Comparison of ENCODE assay signal across 18 cellular contexts in the genomic region with DNA sequence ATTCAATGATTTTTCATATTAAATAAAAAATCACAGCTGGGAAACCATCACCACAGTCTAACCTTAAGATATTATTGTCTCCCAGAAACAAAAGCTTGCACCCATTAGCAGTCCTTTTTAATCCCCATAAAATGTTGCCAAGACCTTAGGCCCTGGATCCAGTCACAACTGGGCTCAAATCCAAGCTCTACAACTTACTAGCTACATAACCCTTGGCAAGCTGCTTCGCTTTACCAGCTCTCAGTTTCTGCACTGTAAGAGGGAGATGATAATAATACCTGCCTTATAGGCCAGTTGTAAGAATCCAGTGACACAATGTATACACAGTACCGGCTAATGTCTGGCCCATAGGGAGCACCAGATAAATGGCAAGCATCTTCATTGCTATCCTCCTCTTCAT.
A peak's percentile ranks its signal among the peaks of the same experiment; 100 is the strongest.
DNase-seq lines count a peak whose midpoint lies in the region; TF ChIP-seq lines count a peak whose summit lies in the region.
"Had no signal": no experiment of that assay in that cellular context is flagged by ENCODE, and none has a peak within 500 bp of the region (broad histone marks: within the 10 kb centered on the region; RNA-seq: fewer than 3 reads in every experiment).

No MANE protein-coding gene starts in this region.

- no peaks in the 10 kb centered on the region for H3K9me3 ChIP-seq in GM23248 (ENCODE audit: low read depth)
- H3K9me3 ChIP-seq in sigmoid colon, result no peaks in the 10 kb centered on the region
- H3K9me3 ChIP-seq: BE2C, gastrocnemius medialis, left lung, uterus had no signal

- in situ Hi-C loops in GM23248 (cut with MboI), result no loop called here

- H3K4me1 ChIP-seq in GM23248 (ENCODE audit: insufficient read depth) (peaks cover 23% of the 10 kb centered on the region), sigmoid colon (peaks cover 0 to 9% (median 0%) of the 10 kb centered on the region in 4 donors)
- H3K4me1 ChIP-seq: BE2C, left lung, uterus had no signal

- H3K36me3 ChIP-seq in GM23248 (ENCODE audit: low read depth), result no peaks in the 10 kb centered on the region
- no peaks in the 10 kb centered on the region for H3K36me3 ChIP-seq in sigmoid colon
- H3K36me3 ChIP-seq: BE2C, gastrocnemius medialis, left lung, uterus had no signal

- H3K27me3 ChIP-seq in GM23248 (replicated peaks; ENCODE audit: insufficient read depth) (no peaks in the 10 kb centered on the region), sigmoid colon (no peaks in the 10 kb centered on the region)
- H3K27me3 ChIP-seq: BE2C, gastrocnemius medialis, left lung, uterus had no signal

- no peak overlapping the region for H3K27ac Mint-ChIP-seq in HFFc6
- H3K27ac Mint-ChIP-seq: activated CD4-positive, alpha-beta T cell treated with anti-CD3 and anti-CD28 coated beads, Interleukin-2, amount 10 ng/mL, durations not matched to agents 7 days and 5 days; activated naive CD4-positive, alpha-beta T cell treated with anti-CD3 and anti-CD28 coated beads for 36 hours had no signal

- H2AFZ ChIP-seq in GM23248, result no peak overlapping the region

- H3K4me3 ChIP-seq in GM23248 (no peak overlapping the region), sigmoid colon (no peak overlapping the region), coronary artery (no peak overlapping the region)
- H3K4me3 ChIP-seq: gastrocnemius medialis, left lung, uterus had no signal

- H3K9ac ChIP-seq in GM23248, result no peak overlapping the region

- H4K20me1 ChIP-seq in GM23248 (ENCODE audit: insufficient read depth), result no peaks in the 10 kb centered on the region

- peaks cover 15% of the 10 kb centered on the region for H3F3A ChIP-seq in GM23248 (ENCODE audit: insufficient read depth)

- no peaks in the 10 kb centered on the region for H3K4me1 Mint-ChIP-seq in HFFc6 (ENCODE audit: low read depth)
- H3K4me1 Mint-ChIP-seq: activated CD4-positive, alpha-beta T cell treated with anti-CD3 and anti-CD28 coated beads, Interleukin-2, amount 10 ng/mL, durations not matched to agents 7 days and 5 days had no signal

- no peaks in the 10 kb centered on the region; the same call in 1 of the 2 replicates for H3K27me3 Mint-ChIP-seq in HFFc6 (ENCODE audit: insufficient read depth)
- H3K27me3 Mint-ChIP-seq: activated CD4-positive, alpha-beta T cell treated with anti-CD3 and anti-CD28 coated beads, Interleukin-2, amount 10 ng/mL, durations not matched to agents 7 days and 5 days had no signal

- no peak for TF ChIP-seq EP300 in sigmoid colon (IDR thresholded peaks at IDR 0.05)

- intact Hi-C loops in sigmoid colon (cut with DNase I), result no loop called here

- H3K4me3 Mint-ChIP-seq in HFFc6, result no peak overlapping the region
- H3K4me3 Mint-ChIP-seq: activated CD4-positive, alpha-beta T cell treated with anti-CD3 and anti-CD28 coated beads, Interleukin-2, amount 10 ng/mL, durations not matched to agents 7 days and 5 days; activated naive CD4-positive, alpha-beta T cell treated with anti-CD3 and anti-CD28 coated beads for 36 hours had no signal

- DNase-seq in GM23248 (peak; percentile 79), NCI-H2196 (lab: John Stamatoyannopoulos, UW; ENCODE audit: unreplicated experiment) (peak; percentile 34), fibroblast of gingiva (ENCODE audit: low read depth) (peak; percentile 61), sigmoid colon (peak; percentile 65), coronary artery (ENCODE audit: low spot score) (no peak), HFFc6 (no peak)
- DNase-seq in stimulated activated CD4-positive, alpha-beta T cell treated with anti-CD3 and anti-CD28 coated beads, Interleukin-12 subunit alpha, Interleukin-12 subunit beta, amount 100 ng/mL, for 4 hours, result no peak
- DNase-seq: activated CD4-positive, alpha-beta T cell treated with anti-CD3 and anti-CD28 coated beads, Interleukin-2, amount 10 ng/mL, durations not matched to agents 7 days and 5 days; activated naive CD4-positive, alpha-beta T cell treated with anti-CD3 and anti-CD28 coated beads for 36 hours; anterior cingulate cortex; BE2C; gastrocnemius medialis; Kasumi-1; left lung; NCI-H345; nucleus accumbens; SW 1271; uterus had no signal

- 94 to 100% methylated on average over 1 to 2 of the region's 2 CpGs for WGBS in GM23248 (ENCODE audit: low coverage in 1 of 2, low lambda C conversion rate in 2 of 2, missing lambda C conversion rate in 2 of 2), 2 experiments
- WGBS in sigmoid colon, 2 donors, result 72 to 86% methylated on average over 2 of the region's 2 CpGs

- no peaks in the 10 kb centered on the region for H3K36me3 Mint-ChIP-seq in HFFc6 (ENCODE audit: low read depth)

- H3K9me2 ChIP-seq in GM23248 (ENCODE audit: insufficient read depth), result no peaks in the 10 kb centered on the region

- TF ChIP-seq CTCF in sigmoid colon (IDR thresholded peaks at IDR 0.05), result no peak
- TF ChIP-seq CTCF in coronary artery (IDR thresholded peaks at IDR 0.05), result no peak
- TF ChIP-seq CTCF in HFFc6 (IDR thresholded peaks at IDR 0.05), result no peak

- peaks cover 9% of the 10 kb centered on the region for H3K9me3 Mint-ChIP-seq in HFFc6
- H3K9me3 Mint-ChIP-seq: activated CD4-positive, alpha-beta T cell treated with anti-CD3 and anti-CD28 coated beads, Interleukin-2, amount 10 ng/mL, durations not matched to agents 7 days and 5 days; activated naive CD4-positive, alpha-beta T cell treated with anti-CD3 and anti-CD28 coated beads for 36 hours had no signal

- TF ChIP-seq POLR2A in sigmoid colon (IDR thresholded peaks at IDR 0.05), result no peak

- H3K27ac ChIP-seq in GM23248 (no peak overlapping the region), sigmoid colon (peak overlapping the region in 2 of 4 donors; percentile 16 to 34), coronary artery (no peak overlapping the region)
- H3K27ac ChIP-seq: gastrocnemius medialis, left lung, uterus had no signal

- no peak overlapping the region for H3K4me2 ChIP-seq in GM23248 (ENCODE audit: unreplicated experiment)

- H3K79me2 ChIP-seq in GM23248 (ENCODE audit: insufficient read depth), result no peaks in the 10 kb centered on the region

Comparison
In these comparisons a context has a peak if more than half of its experiments do, and no peak if none do; other contexts are left out.
1. DNase-seq: peak in GM23248 (single experiment), NCI-H2196 (single experiment), fibroblast of gingiva (single experiment) and sigmoid colon (single experiment); none in stimulated activated CD4-positive, alpha-beta T cell treated with anti-CD3 and anti-CD28 coated beads, Interleukin-12 subunit alpha, Interleukin-12 subunit beta, amount 100 ng/mL, for 4 hours (single experiment), coronary artery (single experiment) and HFFc6 (single experiment).